Comparison of ENCODE assay signal across 8 cellular contexts in the genomic region with DNA sequence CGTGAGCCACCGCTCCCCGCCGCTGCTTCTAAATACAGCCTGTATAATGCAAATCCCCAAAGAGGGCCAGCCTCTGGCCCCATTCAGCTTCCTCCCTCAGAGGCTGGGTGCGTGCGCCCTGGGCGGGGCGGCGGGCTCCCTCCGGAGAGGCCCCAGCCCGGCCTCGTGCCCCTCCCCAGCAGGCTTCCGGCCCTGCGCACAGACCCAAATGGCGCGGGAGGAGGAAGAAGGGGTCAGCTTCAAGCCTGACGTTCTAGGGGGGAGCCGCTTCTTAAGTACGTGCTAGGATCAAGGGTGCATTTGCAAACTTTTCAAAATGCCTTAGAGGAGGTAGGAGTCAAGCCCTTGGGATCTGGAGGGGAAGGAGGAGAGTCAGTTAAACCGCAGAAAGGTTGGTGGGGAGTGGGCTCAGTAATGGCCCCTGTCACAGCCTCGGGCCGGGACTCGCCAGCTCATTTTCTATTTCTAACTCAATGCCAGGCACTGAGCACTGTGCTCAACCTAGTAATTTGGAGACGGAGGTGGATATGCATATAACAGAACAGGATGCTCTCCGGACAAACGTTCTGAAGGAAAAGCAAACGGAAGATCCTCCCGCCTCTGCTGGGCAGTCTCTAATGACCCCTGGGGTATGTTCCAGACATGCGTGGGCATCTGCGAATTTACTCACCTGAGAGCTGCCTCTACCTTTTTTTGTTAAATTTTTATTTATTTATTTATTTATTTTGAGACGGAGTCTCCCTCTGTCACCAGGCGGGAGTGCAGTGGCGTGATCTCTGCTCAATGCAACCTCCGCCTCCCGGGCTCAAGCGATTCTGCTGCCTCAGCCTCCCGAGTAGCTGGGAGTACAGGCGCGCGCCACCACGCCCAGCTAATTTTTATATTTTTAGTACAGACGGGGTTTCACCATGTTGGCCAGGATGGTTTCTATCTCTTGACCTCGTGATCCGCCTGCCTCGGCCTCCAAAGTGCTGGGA. TPM values are rescaled to one million over a fixed set of nuclear protein-coding genes. Genes with fewer than 3 reads are reported as not detected.
DNase-seq lines count a peak whose midpoint lies in the region; ATAC-seq and TF ChIP-seq lines count a peak whose summit lies in the region.

No MANE protein-coding gene starts in this region.

- TF ChIP-seq POLR2A in GM18526 (IDR thresholded peaks at IDR 0.05; ENCODE audit: extremely low read depth, insufficient read length): peak; percentile 61

- H3K4me1 ChIP-seq in neutrophil (ENCODE audit: control insufficient read depth in 1 of 2, insufficient read depth in 1 of 2, low read depth in 1 of 2, low read length in 1 of 2): peaks cover 79 to 86% of the 10 kb centered on the region in 2 experiments
- peaks cover 21% of the 10 kb centered on the region for H3K4me1 ChIP-seq in upper lobe of right lung
- no peaks in the 10 kb centered on the region for H3K4me1 ChIP-seq in A673 (ENCODE audit: insufficient read depth, low read length, poor library complexity, severe bottlenecking)

- H3K36me3 ChIP-seq in neutrophil (peaks cover 6% of the 10 kb centered on the region), upper lobe of right lung (no peaks in the 10 kb centered on the region), A673 (ENCODE audit: insufficient read depth, low read length, poor library complexity, severe bottlenecking) (no peaks in the 10 kb centered on the region)

- peak overlapping the region; percentile 90 for H3K27ac Mint-ChIP-seq in chondrocyte (ENCODE audit: unreplicated experiment)

- H3K27me3 Mint-ChIP-seq in chondrocyte (ENCODE audit: low read depth): no peaks in the 10 kb centered on the region

- peak; percentile 33 for DNase-seq in SKM-1 treated with dmso at 0.1 percent for 144 hours (lab: John Stamatoyannopoulos, UW; ENCODE audit: unreplicated experiment)
- peak; percentile 70 for DNase-seq in chondrocyte (ENCODE audit: low spot score)
- peak; percentile 91 for DNase-seq in upper lobe of right lung
- no peak for DNase-seq in cortex of kidney (lab: John Stamatoyannopoulos, UW)
- DNase-seq in A673 (ENCODE audit: low spot score): no peak

- H3K4me3 ChIP-seq in neutrophil (ENCODE audit: low read depth in 1 of 2, low read length in 1 of 2) (peak overlapping the region; percentile 61 to 94), upper lobe of right lung (peak overlapping the region; percentile 45), A673 (ENCODE audit: low read depth, low read length, poor library complexity, severe bottlenecking) (no peak overlapping the region)

- no peaks in the 10 kb centered on the region for H3K9me3 Mint-ChIP-seq in chondrocyte (ENCODE audit: low read depth)

- no peaks in the 10 kb centered on the region for H3K36me3 Mint-ChIP-seq in chondrocyte (ENCODE audit: low read depth)

- H3K4me3 Mint-ChIP-seq in chondrocyte (ENCODE audit: unreplicated experiment): no peak overlapping the region

- ATAC-seq in HG02970 (IDR thresholded peaks at IDR 0.05; ENCODE audit: low FRiP score, unreplicated experiment) (peak; percentile 63), upper lobe of right lung (peak; percentile 88)

- no peaks in the 10 kb centered on the region for H3K27me3 ChIP-seq in neutrophil
- H3K27me3 ChIP-seq in upper lobe of right lung: no peaks in the 10 kb centered on the region
- H3K27me3 ChIP-seq in A673 (replicated peaks; ENCODE audit: insufficient read depth, low read depth, low read length, poor library complexity): no peaks in the 10 kb centered on the region

- no TSS peak for BruUV-seq in A673 (replicated peaks; lab: Mats Ljungman, UMichigan)

- intact Hi-C loops in upper lobe of right lung (cut with DNase I) (no loop called here), A673 (cut with micrococcal nuclease; ENCODE audit: unreplicated experiment) (no loop called here)

- H3K4me1 Mint-ChIP-seq in chondrocyte (ENCODE audit: low read depth): peaks cover 56% of the 10 kb centered on the region

- no peaks in the 10 kb centered on the region for H3K9me3 ChIP-seq in neutrophil
- no peaks in the 10 kb centered on the region for H3K9me3 ChIP-seq in upper lobe of right lung
- H3K9me3 ChIP-seq in A673 (ENCODE audit: low read depth, low read length, poor library complexity, severe bottlenecking): no peaks in the 10 kb centered on the region

- TF ChIP-seq CTCF in chondrocyte (IDR thresholded peaks at IDR 0.05): no peak
- TF ChIP-seq CTCF in neutrophil (IDR thresholded peaks at IDR 0.05): no peak
- TF ChIP-seq CTCF in upper lobe of right lung (IDR thresholded peaks at IDR 0.05): no peak
- no peak for TF ChIP-seq CTCF in A673 (conservative IDR thresholded peaks at IDR 0.05; ENCODE audit: low read depth, low read length)

- H3K27ac ChIP-seq in neutrophil (peak overlapping the region; percentile 100), upper lobe of right lung (peak overlapping the region; percentile 83), A673 (ENCODE audit: low read depth, low read length, poor library complexity, severe bottlenecking) (no peak overlapping the region)

- POLR2A ChIA-PET in A673 (lab: Charles Lee; ENCODE audit: low non-redundant PET): no interaction called here

- CTCF ChIA-PET in A673 (lab: Charles Lee): no interaction called here

RNA-seq across cellular contexts. Expression of gene NINJ2, which starts 32.3 kb away (rescaled TPM):
- total RNA-seq in chondrocyte (1.3 to 14.6 TPM (median 2.1 TPM) in 3 replicates), upper lobe of right lung (23.4 TPM), A673 (2021) (0.42 TPM in 1 of 2 replicates, not detected in the other)

Comparison
In these comparisons a context has a peak if more than half of its experiments do, and no peak if none do; other contexts are left out.
1. DNase-seq: peak in SKM-1 treated with dmso at 0.1 percent for 144 hours (single experiment), chondrocyte (single experiment) and upper lobe of right lung (single experiment); none in cortex of kidney (single experiment) and A673 (single experiment).